In the genomic region with DNA sequence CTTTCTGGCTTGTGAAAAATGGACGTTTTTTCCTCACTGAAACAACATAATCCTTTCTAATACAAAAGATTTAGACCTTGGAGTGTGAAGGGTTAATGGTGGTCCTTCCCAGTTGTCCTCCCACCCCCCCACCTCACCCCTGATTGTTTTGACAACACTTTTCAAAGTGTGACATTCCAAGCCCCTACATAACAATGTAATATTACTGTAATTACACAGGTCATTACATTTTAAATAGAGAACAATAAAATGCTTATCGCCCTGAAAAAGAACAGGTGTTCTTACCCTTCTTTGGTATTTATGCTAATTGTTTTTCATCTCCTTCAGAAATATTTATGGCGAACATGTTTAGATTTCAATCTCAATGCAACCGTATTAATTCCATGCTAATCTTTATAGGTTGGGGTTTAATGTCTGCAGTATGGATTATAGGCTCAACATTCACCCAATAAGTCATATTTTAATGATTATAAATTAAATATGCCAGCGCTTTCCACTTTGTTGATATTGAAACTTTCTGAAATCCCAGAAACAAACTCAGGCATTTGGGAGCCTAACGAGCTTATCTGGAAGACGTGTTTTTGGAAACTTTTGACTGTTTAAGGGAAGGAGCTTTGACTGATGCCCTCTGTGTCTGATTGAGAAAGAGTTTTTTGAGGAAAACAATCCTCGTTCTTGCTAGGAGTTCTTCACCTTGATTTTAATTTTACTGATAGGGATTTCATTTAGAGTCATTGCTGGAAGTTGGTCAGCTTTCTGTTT, we compare ENCODE assay signal across 10 cellular contexts. TPM values are rescaled to one million over a fixed set of nuclear protein-coding genes. Genes with fewer than 3 reads are reported as not detected.
DNase-seq lines count a peak whose midpoint lies in the region; ATAC-seq and TF ChIP-seq lines count a peak whose summit lies in the region.
"Had no signal": no experiment of that assay in that cellular context is flagged by ENCODE, and none has a peak within 500 bp of the region (broad histone marks: within the 10 kb centered on the region; RNA-seq: fewer than 3 reads in every experiment).

No MANE protein-coding gene starts in this region.

- no peaks in the 10 kb centered on the region for H3K27me3 Mint-ChIP-seq in chondrocyte (ENCODE audit: low read depth)

- peak overlapping the region; percentile 26 for H4K91ac ChIP-seq in IMR-90 (ENCODE audit: insufficient read depth, low read depth, low read length)

- CTCF ChIA-PET in IMR-90 (lab: Yijun Ruan, JAX), result interaction anchor here (0.8 kb wide), 1 partner anchor 144 kb away, joined by 3 read pairs; no protein-coding TSS in a partner anchor

- no peak overlapping the region for H2AK9ac ChIP-seq in IMR-90 (replicated peaks; ENCODE audit: low read depth, low read length, poor library complexity)

- H3K27ac Mint-ChIP-seq in chondrocyte (ENCODE audit: unreplicated experiment), result peak overlapping the region; percentile 97
- H3K27ac Mint-ChIP-seq: activated naive CD4-positive, alpha-beta T cell treated with anti-CD3 and anti-CD28 coated beads, Interleukin-2, amount 50 U/mL, for 72 hours had no signal

- ATAC-seq in IMR-90 (ENCODE audit: low read depth) (no peak), lower lobe of right lung (no peak), thoracic aorta (ENCODE audit: insufficient number of reproducible peaks, low FRiP score, low read depth) (no peak)
- ATAC-seq: activated naive CD4-positive, alpha-beta T cell treated with anti-CD3 and anti-CD28 coated beads, Interleukin-2, amount 50 U/mL, for 72 hours had no signal

- in situ Hi-C loops in IMR-90 (cut with MboI; ENCODE audit: low sequenced_read_pairs), result no loop called here

- no peak overlapping the region for H2AK5ac ChIP-seq in IMR-90 (ENCODE audit: low read depth, low read length)

- H3K27me3 ChIP-seq in IMR-90 (ENCODE audit: control insufficient read depth, insufficient read depth, low read length) (no peaks in the 10 kb centered on the region), lower lobe of right lung (ENCODE audit: low read depth) (no peaks in the 10 kb centered on the region), thoracic aorta (replicated peaks; ENCODE audit: insufficient read depth) (no peaks in the 10 kb centered on the region)

- peak overlapping the region; percentile 37; the same call in 1 of the 2 replicates for H4K5ac ChIP-seq in IMR-90 (ENCODE audit: low read depth, low read length)

- H3K4me2 ChIP-seq in IMR-90 (ENCODE audit: low read depth, low read length), result peak overlapping the region; percentile 84

- H3K4me1 Mint-ChIP-seq in chondrocyte (ENCODE audit: low read depth), result peaks cover 68% of the 10 kb centered on the region

- TF ChIP-seq CTCF in IMR-90 (conservative IDR thresholded peaks at IDR 0.05; ENCODE audit: low read depth, low read length) (no peak), chondrocyte (IDR thresholded peaks at IDR 0.05) (no peak), lower lobe of right lung (IDR thresholded peaks at IDR 0.05) (no peak), thoracic aorta (IDR thresholded peaks at IDR 0.05) (no peak)

- H3K4me3 ChIP-seq in IMR-90 (ENCODE audit: insufficient read depth, low read depth, low read length) (peak overlapping the region; percentile 33), lower lobe of right lung (peak overlapping the region; percentile 42), thoracic aorta (peak overlapping the region; percentile 88)

- TF ChIP-seq POLR2A in IMR-90 (IDR thresholded peaks at IDR 0.05; ENCODE audit: low read depth, low read length), result no peak

- H2AFZ ChIP-seq in IMR-90 (replicated peaks; ENCODE audit: low read length, poor library complexity), result no peak overlapping the region

- BruUV-seq in IMR-90 (replicated peaks; lab: Mats Ljungman, UMichigan), result no TSS peak

- no CpG with 5 or more reads among the region's 8 CpGs for WGBS in IMR-90 (ENCODE audit: extremely low coverage in 2 of 2, insufficient read length in 1 of 2), 2 experiments

- peak overlapping the region; percentile 46 for H3K9ac ChIP-seq in IMR-90 (ENCODE audit: low read depth, low read length)

- peak overlapping the region; percentile 72 for H3K4ac ChIP-seq in IMR-90 (ENCODE audit: low read depth, low read length)

- H2BK5ac ChIP-seq in IMR-90 (ENCODE audit: low read depth, low read length, poor library complexity, severe bottlenecking), result peak overlapping the region; percentile 74

- H3K18ac ChIP-seq in IMR-90 (ENCODE audit: low read depth, low read length), result peak overlapping the region; percentile 52; the same call in 1 of the 2 replicates

- H4K20me1 ChIP-seq in IMR-90 (ENCODE audit: insufficient read depth, low read length), result peaks cover 18% of the 10 kb centered on the region; the same call in 1 of the 2 replicates

- no peak for TF ChIP-seq RAD21 in IMR-90 (IDR thresholded peaks at IDR 0.05; ENCODE audit: low read length)

- H3K36me3 ChIP-seq in IMR-90 (ENCODE audit: control insufficient read depth, insufficient read depth, low read length), result no peaks in the 10 kb centered on the region
- no peaks in the 10 kb centered on the region for H3K36me3 ChIP-seq in lower lobe of right lung
- no peaks in the 10 kb centered on the region for H3K36me3 ChIP-seq in thoracic aorta

- H4K8ac ChIP-seq in IMR-90 (ENCODE audit: low read depth in 2 of 2, low read length in 2 of 2), result peak overlapping the region in 1 of 2 experiments; percentile 67; a peak in 2 of 4 replicates

- H3K9me3 Mint-ChIP-seq in chondrocyte (ENCODE audit: low read depth), result no peaks in the 10 kb centered on the region
- H3K9me3 Mint-ChIP-seq: activated naive CD4-positive, alpha-beta T cell treated with anti-CD3 and anti-CD28 coated beads, Interleukin-2, amount 50 U/mL, for 72 hours had no signal

- dilution Hi-C loops in IMR-90 (cut with HindIII; ENCODE audit: low sequenced_read_pairs, unreplicated experiment), result no loop called here

- peaks cover 8% of the 10 kb centered on the region for H3K36me3 Mint-ChIP-seq in chondrocyte (ENCODE audit: low read depth)

- H3K9me1 ChIP-seq in IMR-90 (ENCODE audit: insufficient read depth, low read length), result peaks cover 5% of the 10 kb centered on the region

- intact Hi-C loops in IMR-90 (cut with micrococcal nuclease) (loop anchor here (1.0 to 10.0 kb wide), 4 partner anchors 178 to 428 kb away; no protein-coding TSS in a partner anchor), lower lobe of right lung (cut with DNase I) (no loop called here)

- H2BK120ac ChIP-seq in IMR-90 (ENCODE audit: low read depth, low read length), result peak overlapping the region; percentile 31

- H3K27ac ChIP-seq in IMR-90 (ENCODE audit: insufficient read depth, low read length) (peak overlapping the region; percentile 68), lower lobe of right lung (peak overlapping the region; percentile 26), thoracic aorta (peak overlapping the region; percentile 1 to 88)

- H3K23ac ChIP-seq in IMR-90 (ENCODE audit: low read depth, low read length), result peak overlapping the region; percentile 86

- H3K14ac ChIP-seq in IMR-90 (replicated peaks; ENCODE audit: low read depth, low read length), result peak overlapping the region; percentile 33

- H3K79me1 ChIP-seq in IMR-90 (ENCODE audit: low read depth in 1 of 2, low read length in 2 of 2), result peaks cover 17 to 46% of the 10 kb centered on the region in 2 experiments

- POLR2A ChIA-PET in IMR-90 (lab: Charles Lee; ENCODE audit: unreplicated experiment), result interaction anchor here (0.6 kb wide), 1 partner anchor 32 kb away, joined by 6 read pairs; no protein-coding TSS in a partner anchor

- peaks cover 22% of the 10 kb centered on the region for H3K4me1 ChIP-seq in IMR-90 (ENCODE audit: control insufficient read depth, insufficient read depth, low read length)
- peaks cover 69% of the 10 kb centered on the region for H3K4me1 ChIP-seq in lower lobe of right lung
- peaks cover 27 to 67% of the 10 kb centered on the region in 2 donors for H3K4me1 ChIP-seq in thoracic aorta (ENCODE audit: control insufficient read depth in 1 of 2, low read depth in 2 of 2)

- peak overlapping the region; percentile 63 for H3K56ac ChIP-seq in IMR-90 (ENCODE audit: extremely low read depth, insufficient read depth, low read length)

- peak overlapping the region; percentile 15; the same call in 1 of the 2 replicates for H2BK20ac ChIP-seq in IMR-90 (ENCODE audit: low read depth, low read length)

- H3K9me3 ChIP-seq in IMR-90 (ENCODE audit: control insufficient read depth, insufficient read depth, low read length) (no peaks in the 10 kb centered on the region), lower lobe of right lung (no peaks in the 10 kb centered on the region), thoracic aorta (no peaks in the 10 kb centered on the region)

- no peak for DNase-seq in IMR-90
- DNase-seq in chondrocyte (ENCODE audit: low spot score), result no peak
- no peak for DNase-seq in lower lobe of right lung
- no peak for DNase-seq in thoracic aorta (ENCODE audit: low spot score)
- DNase-seq in T-helper 1 cell, result no peak
- DNase-seq in foreskin melanocyte, result no peak
- DNase-seq in cerebellum (ENCODE audit: low spot score), result no peak
- DNase-seq: NCI-H1694, T1000 had no signal

- peak overlapping the region; percentile 87 for H3K4me3 Mint-ChIP-seq in chondrocyte (ENCODE audit: unreplicated experiment)

- H2BK15ac ChIP-seq in IMR-90 (ENCODE audit: low read depth, low read length), result peak overlapping the region; percentile 16; the same call in 2 of the 3 replicates

TF ChIP-seq in IMR-90, 13 proteins besides CTCF, POLR2A, EP300 and RAD21 (continues in another document):
- TF ChIP-seq BHLHE40 (IDR thresholded peaks at IDR 0.05; ENCODE audit: low read depth, low read length) (no peak), FOS (IDR thresholded peaks at IDR 0.05; ENCODE audit: low read depth, low read length) (no peak), RCOR1 (IDR thresholded peaks at IDR 0.05; ENCODE audit: insufficient replicate concordance, low read length) (no peak), NFE2L2 (IDR thresholded peaks at IDR 0.05; ENCODE audit: low read depth, low read length) (no peak), CEBPB (IDR thresholded peaks at IDR 0.05; ENCODE audit: low read depth, low read length) (no peak)
- TF ChIP-seq, protein P1, sequence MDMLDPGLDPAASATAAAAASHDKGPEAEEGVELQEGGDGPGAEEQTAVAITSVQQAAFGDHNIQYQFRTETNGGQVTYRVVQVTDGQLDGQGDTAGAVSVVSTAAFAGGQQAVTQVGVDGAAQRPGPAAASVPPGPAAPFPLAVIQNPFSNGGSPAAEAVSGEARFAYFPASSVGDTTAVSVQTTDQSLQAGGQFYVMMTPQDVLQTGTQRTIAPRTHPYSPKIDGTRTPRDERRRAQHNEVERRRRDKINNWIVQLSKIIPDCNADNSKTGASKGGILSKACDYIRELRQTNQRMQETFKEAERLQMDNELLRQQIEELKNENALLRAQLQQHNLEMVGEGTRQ (IDR thresholded peaks at IDR 0.05; ENCODE audit: low read depth, low read length), result no peak

RNA-seq across cellular contexts. Expression of a gene that starts 5.1 kb away (rescaled TPM):
- total RNA-seq in IMR-90 (2012; rRNA removed) (1.3 and 1.7 TPM in 2 replicates), chondrocyte (30.9 to 42.3 TPM (median 34.4 TPM) in 3 replicates), lower lobe of right lung (71.2 TPM), thoracic aorta (10 to 100 TPM; 21.4 to 50.5 TPM), cerebellum (6.5 TPM)
- 12.2 and 16.6 TPM in 2 replicates for polyA plus RNA-seq in IMR-90 (2012; rRNA removed)
- 9.2 and 13.9 TPM in 2 replicates for polyA plus RNA-seq in IMR-90 (2012; cell fraction: cytosol; rRNA removed)
- 39.1 and 40.0 TPM in 2 replicates for polyA plus RNA-seq in IMR-90 (2012; cell fraction: nucleus; rRNA removed; ENCODE audit: low replicate concordance)

Comparison
In these comparisons a context has a peak if more than half of its experiments do, and no peak if none do; other contexts are left out.
1. H3K4me3 ChIP-seq: peak in every context shown above with its lines; median percentile 88 in thoracic aorta; 42 in lower lobe of right lung; 33 in IMR-90.